8 cellular contexts compared by ENCODE assay signal in the genomic region with DNA sequence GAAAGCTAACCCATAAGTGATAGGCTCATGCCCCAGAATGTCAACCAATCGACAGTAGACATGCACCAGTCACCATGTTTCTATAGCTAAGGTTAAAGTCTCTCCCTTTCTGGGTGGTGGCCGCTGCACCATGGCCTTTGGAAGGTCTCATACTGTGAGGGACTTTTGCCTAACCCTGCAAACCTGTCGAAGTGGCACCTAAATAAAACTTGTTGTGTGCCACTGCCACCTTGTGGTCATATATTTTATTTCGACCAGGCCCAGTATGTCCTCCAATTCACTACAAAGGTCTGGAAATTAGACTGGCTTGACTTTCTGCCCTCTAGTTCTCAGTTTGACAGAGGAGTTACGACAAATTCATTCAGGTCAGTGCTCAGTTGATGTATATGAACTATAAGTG.
DNase-seq lines count a peak whose midpoint lies in the region; TF ChIP-seq lines count a peak whose summit lies in the region.

No MANE protein-coding gene starts in this region.

- CTCF ChIA-PET in HEK293T (lab: Yijun Ruan, JAX), result no interaction called here

- H3K9me3 Mint-ChIP-seq in mesothelial cell of epicardium, result peaks cover 34% of the 10 kb centered on the region

- peaks cover 12% of the 10 kb centered on the region for H3K36me3 Mint-ChIP-seq in mesothelial cell of epicardium

- no peaks in the 10 kb centered on the region for H3K27me3 ChIP-seq in GM06990 (replicated peaks; ENCODE audit: control insufficient read depth, insufficient read depth, low read length)
- no peaks in the 10 kb centered on the region for H3K27me3 ChIP-seq in MG63

- no peaks in the 10 kb centered on the region for H3K27me3 Mint-ChIP-seq in mesothelial cell of epicardium (ENCODE audit: low read depth)

- no peaks in the 10 kb centered on the region for H3K36me3 ChIP-seq in GM06990 (ENCODE audit: control insufficient read depth, insufficient read depth, low read length)
- no peaks in the 10 kb centered on the region for H3K36me3 ChIP-seq in MG63

- intact Hi-C loops in posterior vena cava (cut with DNase I), result no loop called here

- no peak overlapping the region for H3K4me3 ChIP-seq in GM06990 (replicated peaks; ENCODE audit: low read depth, low read length)
- no peak overlapping the region for H3K4me3 ChIP-seq in MG63

- TF ChIP-seq CTCF in GM06990 (IDR thresholded peaks at IDR 0.05; ENCODE audit: insufficient read depth, low read length, poor library complexity, severe bottlenecking) (peak; percentile 57), mesothelial cell of epicardium (IDR thresholded peaks at IDR 0.05; ENCODE audit: unreplicated experiment) (peak; percentile 53)

- POLR2A ChIA-PET in HEK293T (lab: Yijun Ruan, JAX), result no interaction called here

- H3K4me1 Mint-ChIP-seq in mesothelial cell of epicardium, result no peaks in the 10 kb centered on the region

- no peaks in the 10 kb centered on the region for H3K9me3 ChIP-seq in MG63

- H3K4me3 Mint-ChIP-seq in mesothelial cell of epicardium, result no peak overlapping the region

- no peak overlapping the region for H3K27ac Mint-ChIP-seq in mesothelial cell of epicardium

- peak; percentile 7 for DNase-seq in A172 (ENCODE audit: low spot score)
- no peak for DNase-seq in GM06990 (ENCODE audit: extremely low read depth, insufficient read length)
- peak; percentile 67 for DNase-seq in HEK293T (ENCODE audit: extremely low spot score)
- DNase-seq in MG63, result peak; percentile 2
- peak; percentile 8 for DNase-seq in T1000 (lab: John Stamatoyannopoulos, UW)
- peak; percentile 60 for DNase-seq in dermis blood vessel endothelial cell
- DNase-seq in mesothelial cell of epicardium (ENCODE audit: low spot score in 2 of 2, unreplicated experiment in 2 of 2), result no peak
- DNase-seq in posterior vena cava (ENCODE audit: low spot score), result no peak

TF ChIP-seq in HEK293T, 16 proteins besides CTCF, POLR2A, EP300 and RAD21:
- TF ChIP-seq NFRKB (IDR thresholded peaks at IDR 0.05), result no peak

Comparison
In these comparisons a context has a peak if more than half of its experiments do, and no peak if none do; other contexts are left out.
1. DNase-seq: peak in A172 (single experiment), HEK293T (single experiment), MG63 (single experiment), T1000 (single experiment) and dermis blood vessel endothelial cell (single experiment); none in GM06990 (single experiment), mesothelial cell of epicardium (0 of 2) and posterior vena cava (single experiment).